Comparison of ENCODE assay signal across 10 cellular contexts in genomic region chr2:169732583-169733358, GRCh38. TPM values are rescaled to one million over a fixed set of nuclear protein-coding genes. Genes with fewer than 3 reads are reported as not detected.
DNase-seq lines count a peak whose midpoint lies in the region; ATAC-seq, FAIRE-seq and TF ChIP-seq lines count a peak whose summit lies in the region.
"Had no signal": no experiment of that assay in that cellular context is flagged by ENCODE, and none has a peak within 500 bp of the region (broad histone marks: within the 10 kb centered on the region; RNA-seq: fewer than 3 reads in every experiment).

No MANE protein-coding gene starts in this region.

- H4K20me1 ChIP-seq in GM12878 (ENCODE audit: control insufficient read depth, insufficient read depth) = no peaks in the 10 kb centered on the region

- TF ChIP-seq POLR2A in GM12878 (IDR thresholded peaks at IDR 0.05; ENCODE audit: low read depth, low read length) (no peak), upper lobe of left lung (IDR thresholded peaks at IDR 0.05) (no peak)

- DNase-seq in HL-60 (ENCODE audit: low read depth in 1 of 2, low spot score in 1 of 2) = peak in 1 of 2 experiments; percentile 49
- no peak for DNase-seq in GM12878 (ENCODE audit: low read depth, low spot score)
- no peak for DNase-seq in left lung
- DNase-seq in upper lobe of left lung = no peak
- DNase-seq in CD1c-positive myeloid dendritic cell (ENCODE audit: extremely low spot score) = no peak

- H3K27me3 ChIP-seq in ACC112 (ENCODE audit: insufficient read depth, low read length) = peaks cover 7% of the 10 kb centered on the region; the same call in 1 of the 2 replicates
- H3K27me3 ChIP-seq in HL-60 (ENCODE audit: insufficient read depth, poor library complexity, severe bottlenecking) = no peaks in the 10 kb centered on the region
- H3K27me3 ChIP-seq in GM12878 (replicated peaks in 1 of 2; ENCODE audit: control insufficient read depth in 2 of 2, insufficient read depth in 2 of 2, low read length in 1 of 2) = no peaks in the 10 kb centered on the region
- H3K27me3 ChIP-seq in left lung = peaks cover 0 to 15% of the 10 kb centered on the region in 2 donors
- no peaks in the 10 kb centered on the region for H3K27me3 ChIP-seq in upper lobe of left lung

- TF ChIP-seq RAD21 in GM12878 (IDR thresholded peaks at IDR 0.05; ENCODE audit: insufficient read depth, low read depth, low read length) = no peak

- TF ChIP-seq EP300 in GM12878 (IDR thresholded peaks at IDR 0.05; ENCODE audit: borderline replicate concordance in 1 of 2, control insufficient read depth in 1 of 2, low read depth in 2 of 2, low read length in 2 of 2) = no peak
- no peak for TF ChIP-seq EP300 in upper lobe of left lung (IDR thresholded peaks at IDR 0.05)

- no peak for FAIRE-seq in GM12878 (lab: Jason Lieb, UNC)
- FAIRE-seq: colon, GM18507 had no signal

- H3K27ac ChIP-seq in ACC112 (ENCODE audit: low read depth, low read length) (no peak overlapping the region), HL-60 (replicated peaks) (no peak overlapping the region; the same call in 1 of the 2 replicates), GM12878 (ENCODE audit: control insufficient read depth, insufficient read depth) (no peak overlapping the region), left lung (peak overlapping the region in 1 of 2 donors; percentile 1), upper lobe of left lung (peak overlapping the region; percentile 2 to 54 (median 43))

- BruUV-seq in GM12878 (replicated peaks; lab: Mats Ljungman, UMichigan) = no TSS peak

- no peaks in the 10 kb centered on the region for H3K79me2 ChIP-seq in ACC112 (ENCODE audit: control insufficient read depth, insufficient read depth, low read length, unreplicated experiment)
- H3K79me2 ChIP-seq in GM12878 (ENCODE audit: control insufficient read depth, insufficient read depth, low read length) = peaks cover 11% of the 10 kb centered on the region

- intact Hi-C loops in GM12878 (cut with micrococcal nuclease; ENCODE audit: unreplicated experiment) (loop anchor here (2.0 kb wide), 1 partner anchor 38 kb away; the partner anchor contains the start of genes CFAP210 and PHOSPHO2), left lung (cut with DNase I) (no loop called here)

- WGBS in GM12878 (ENCODE audit: insufficient coverage, insufficient replicate concordance, low lambda C conversion rate, missing lambda C conversion rate) = 56% methylated on average over 13 of the region's 13 CpGs
- WGBS in upper lobe of left lung, 2 donors = 43 to 52% methylated on average over 13 of the region's 13 CpGs

- H3K4me1 ChIP-seq in ACC112 (ENCODE audit: control insufficient read depth, insufficient read depth, low read length, unreplicated experiment) (no peaks in the 10 kb centered on the region), GM12878 (ENCODE audit: control insufficient read depth, insufficient read depth, low read length) (peaks cover 8% of the 10 kb centered on the region), left lung (peaks cover 0 to 15% of the 10 kb centered on the region in 2 donors), upper lobe of left lung (peaks cover 4 to 15% (median 8%) of the 10 kb centered on the region in 4 donors)

- H3K9ac ChIP-seq in GM12878 (ENCODE audit: control insufficient read depth, insufficient read depth, low read length) = peak overlapping the region; percentile 80; the same call in 1 of the 2 replicates

- no peak for TF ChIP-seq CTCF in HL-60 (IDR thresholded peaks at IDR 0.05; ENCODE audit: insufficient read depth, low read length)
- TF ChIP-seq CTCF in GM12878 (IDR thresholded peaks at IDR 0.05 in 2 of 3, conservative IDR thresholded peaks at IDR 0.05 in 1 of 3; ENCODE audit: control insufficient read depth in 2 of 3, extremely low read depth in 1 of 3, insufficient read depth in 1 of 3, low read depth in 3 of 3, low read length in 3 of 3) = no peak
- TF ChIP-seq CTCF in left lung (IDR thresholded peaks at IDR 0.05) = no peak
- TF ChIP-seq CTCF in upper lobe of left lung (IDR thresholded peaks at IDR 0.05) = no peak

- SMC1A ChIA-PET in GM12878 (lab: Charles Lee; ENCODE audit: uncharacterized antibody, unreplicated experiment) = interaction anchor here (1.1 to 4.1 kb wide), 5 partner anchors 10 to 38 kb away, joined by 3 to 19 read pairs (median 3); partner anchors contain the start of genes CFAP210 and PHOSPHO2

- POLR2A ChIA-PET in GM12878 (lab: Charles Lee) = interaction anchor here (1.0 to 1.3 kb wide), 2 partner anchors 10 to 36 kb away, joined by 3 to 5 read pairs; no protein-coding TSS in a partner anchor

- peak; percentile 19 for ATAC-seq in GM12878
- peak; percentile 13 for ATAC-seq in left lung
- ATAC-seq in upper lobe of left lung (ENCODE audit: low FRiP score in 2 of 2) = no peak
- no peak for ATAC-seq in GM21528 (IDR thresholded peaks at IDR 0.05; ENCODE audit: low FRiP score, unreplicated experiment)
- ATAC-seq in GM18870 (IDR thresholded peaks at IDR 0.05; ENCODE audit: unreplicated experiment) = no peak

- peak overlapping the region; percentile 56 for H3K4me2 ChIP-seq in GM12878 (ENCODE audit: control insufficient read depth, insufficient read depth)

- in situ Hi-C loops in GM12878 (cut with MboI) = no loop called here

- H3K4me3 ChIP-seq in ACC112 (ENCODE audit: low read depth, low read length) (peak overlapping the region; percentile 79), HL-60 (replicated peaks; ENCODE audit: insufficient read depth, low read length) (peak overlapping the region; percentile 78), GM12878 (peak overlapping the region; percentile 74), left lung (peak overlapping the region in 1 of 2 donors; percentile 68), upper lobe of left lung (peak overlapping the region in 3 of 4 donors; percentile 58 to 95 (median 85))

- CTCF ChIA-PET in GM12878 (lab: Yijun Ruan, JAX) = interaction anchor here (2.1 kb wide), 1 partner anchor 33 kb away, joined by 5 read pairs; no protein-coding TSS in a partner anchor

- H3K36me3 ChIP-seq in ACC112 (ENCODE audit: insufficient read depth, low read length) (no peaks in the 10 kb centered on the region), GM12878 (ENCODE audit: control insufficient read depth in 2 of 2, insufficient read depth in 2 of 2, low read length in 1 of 2) (no peaks in the 10 kb centered on the region), left lung (no peaks in the 10 kb centered on the region), upper lobe of left lung (no peaks in the 10 kb centered on the region)

- RAD21 ChIA-PET in GM12878 (lab: Charles Lee; ENCODE audit: unreplicated experiment) = interaction anchor here (0.9 to 1.3 kb wide), 3 partner anchors 12 to 165 kb away, joined by 3 read pairs; no protein-coding TSS in a partner anchor

- no peaks in the 10 kb centered on the region for H3K9me3 ChIP-seq in GM12878 (replicated peaks; ENCODE audit: control insufficient read depth, insufficient read depth, low read length)
- H3K9me3 ChIP-seq in left lung = no peaks in the 10 kb centered on the region
- no peaks in the 10 kb centered on the region for H3K9me3 ChIP-seq in upper lobe of left lung

- H2AFZ ChIP-seq in ACC112 (ENCODE audit: low read length, unreplicated experiment) (peak overlapping the region; percentile 88), GM12878 (ENCODE audit: control insufficient read depth, low read depth, low read length) (peak overlapping the region; percentile 63)

RNA-seq across cellular contexts. Expression of gene KLHL23, which starts 0.9 kb away (rescaled TPM):
- 26.8 and 29.6 TPM in 2 replicates for total RNA-seq in GM12878 (2013; cell fraction: nucleolus; rRNA removed)
- total RNA-seq in GM12878 (2014; rRNA removed) = 20.2 and 23.1 TPM in 2 replicates
- 22.7 and 24.6 TPM in 2 replicates for total RNA-seq in GM12878 (2014; rRNA removed; fragmentation: Illumina TruSeq; extraction: Trizol)
- total RNA-seq in GM12878 (2021) = 15.1 and 15.6 TPM in 2 replicates
- polyA plus RNA-seq in GM12878 (2011; ENCODE audit: low read depth) = 4.7 TPM
- polyA plus RNA-seq in GM12878 (2011; rRNA removed) = 34.8 and 43.6 TPM in 2 replicates
- 13.2 and 14.5 TPM in 2 replicates for polyA plus RNA-seq in GM12878 (2011; cell fraction: cytosol; rRNA removed)
- 11.4 and 18.1 TPM in 2 replicates for polyA plus RNA-seq in GM12878 (2011; cell fraction: nucleus; rRNA removed)
- 5.1 and 6.8 TPM in 2 replicates for polyA plus RNA-seq in GM12878 (2012)
- polyA plus RNA-seq in GM12878 (2014; fragmentation: Illumina TruSeq; extraction: Trizol) = 18.6 and 24.8 TPM in 2 replicates
- 1 to 10 TPM; 3.9 to 5.6 TPM for polyA plus RNA-seq in GM12878 (2014; fragmentation: Nextera tagmentation; extraction: Ambion mirVana)
- 16.8 and 18.6 TPM in 2 replicates for polyA plus RNA-seq in GM12878 (2014; rRNA removed)
- 1 to 10 TPM; 7.9 to 8.1 TPM for polyA plus RNA-seq in GM12878 (2016; fragmentation: Nextera tagmentation; extraction: Ambion mirVana)
- polyA minus RNA-seq in GM12878 (2011; rRNA and poly(A)+ RNA removed) = 41.1 and 75.4 TPM in 2 replicates
- 16.0 and 16.8 TPM in 2 replicates for polyA minus RNA-seq in GM12878 (2011; cell fraction: cytosol; rRNA and poly(A)+ RNA removed)
- 10.6 and 20.7 TPM in 2 replicates for polyA minus RNA-seq in GM12878 (2011; cell fraction: nucleus; rRNA and poly(A)+ RNA removed)
- 1 to 10 TPM; 9.4 to 9.5 TPM for total RNA-seq in left lung
- 10 to 100 TPM in 1 of 6 donors, 1 to 10 TPM in 5; 6.0 to 10.0 (median 7.7) TPM for total RNA-seq in upper lobe of left lung

RNA-seq across cellular contexts. Expression of gene PHOSPHO2, which starts 38.5 kb away (rescaled TPM):
- total RNA-seq in GM12878 (2013; cell fraction: nucleolus; rRNA removed) = 18.8 and 19.2 TPM in 2 replicates
- 4.1 and 4.3 TPM in 2 replicates for total RNA-seq in GM12878 (2014; rRNA removed)
- 3.6 and 3.8 TPM in 2 replicates for total RNA-seq in GM12878 (2014; rRNA removed; fragmentation: Illumina TruSeq; extraction: Trizol)
- 3.2 and 3.8 TPM in 2 replicates for total RNA-seq in GM12878 (2021)
- polyA plus RNA-seq in GM12878 (2011; ENCODE audit: low read depth) = 1.0 TPM
- 4.2 and 7.2 TPM in 2 replicates for polyA plus RNA-seq in GM12878 (2011; rRNA removed)
- 1.0 and 1.3 TPM in 2 replicates for polyA plus RNA-seq in GM12878 (2011; cell fraction: cytosol; rRNA removed)
- 2.1 and 3.1 TPM in 2 replicates for polyA plus RNA-seq in GM12878 (2011; cell fraction: nucleus; rRNA removed)
- polyA plus RNA-seq in GM12878 (2012) = 1.5 and 1.9 TPM in 2 replicates
- polyA plus RNA-seq in GM12878 (2014; fragmentation: Illumina TruSeq; extraction: Trizol) = 4.2 and 4.3 TPM in 2 replicates
- polyA plus RNA-seq in GM12878 (2014; fragmentation: Nextera tagmentation; extraction: Ambion mirVana) = 1 to 10 TPM; 2.7 to 3.0 TPM
- 3.6 and 4.3 TPM in 2 replicates for polyA plus RNA-seq in GM12878 (2014; rRNA removed)
- 1 to 10 TPM; 5.9 to 7.6 TPM for polyA plus RNA-seq in GM12878 (2016; fragmentation: Nextera tagmentation; extraction: Ambion mirVana)
- 1.1 and 1.5 TPM in 2 replicates for polyA minus RNA-seq in GM12878 (2011; rRNA and poly(A)+ RNA removed)
- polyA minus RNA-seq in GM12878 (2011; cell fraction: cytosol; rRNA and poly(A)+ RNA removed) = 2.7 TPM in 1 of 2 replicates, not detected in the other
- 5.4 and 8.5 TPM in 2 replicates for polyA minus RNA-seq in GM12878 (2011; cell fraction: nucleus; rRNA and poly(A)+ RNA removed)
- 1 to 10 TPM; 5.4 to 6.6 TPM for total RNA-seq in left lung
- 10 to 100 TPM in 2 of 6 donors, 1 to 10 TPM in 4; 3.7 to 29.3 (median 5.3) TPM for total RNA-seq in upper lobe of left lung

RNA-seq across cellular contexts. Expression of gene CFAP210, which starts 38.6 kb away (rescaled TPM):
- not detected in 2 replicates for total RNA-seq in GM12878 (2013; cell fraction: nucleolus; rRNA removed)
- total RNA-seq in GM12878 (2014; rRNA removed) (not detected in 2 replicates), GM12878 (2014; rRNA removed; fragmentation: Illumina TruSeq; extraction: Trizol) (not detected in 2 replicates), GM12878 (2021) (not detected in 2 replicates), left lung (under 1 TPM in 1 of 2 donors, not detected in 1; 0.68 TPM), upper lobe of left lung (10 to 100 TPM in 1 of 6 donors, 1 to 10 TPM in 4, not detected in 1; 1.4 to 14.7 (median 2.6) TPM)
- not detected for polyA plus RNA-seq in GM12878 (2011; ENCODE audit: low read depth)
- polyA plus RNA-seq in GM12878 (2011; rRNA removed) (not detected in 2 replicates), GM12878 (2014; fragmentation: Illumina TruSeq; extraction: Trizol) (not detected in 2 replicates), GM12878 (2014; fragmentation: Nextera tagmentation; extraction: Ambion mirVana) (not detected), GM12878 (2014; rRNA removed) (not detected in 2 replicates), GM12878 (2016; fragmentation: Nextera tagmentation; extraction: Ambion mirVana) (not detected)
- polyA plus RNA-seq in GM12878 (2011; cell fraction: cytosol; rRNA removed) = not detected in 2 replicates
- not detected in 2 replicates for polyA plus RNA-seq in GM12878 (2011; cell fraction: nucleus; rRNA removed)
- polyA plus RNA-seq in GM12878 (2012) = not detected in 2 replicates
- polyA minus RNA-seq in GM12878 (2011; rRNA and poly(A)+ RNA removed) = not detected in 2 replicates
- not detected in 2 replicates for polyA minus RNA-seq in GM12878 (2011; cell fraction: cytosol; rRNA and poly(A)+ RNA removed)
- polyA minus RNA-seq in GM12878 (2011; cell fraction: nucleus; rRNA and poly(A)+ RNA removed) = not detected in 2 replicates

Comparison
In these comparisons a context has a peak if more than half of its experiments do, and no peak if none do; other contexts are left out.
1. H3K27ac ChIP-seq: peak in upper lobe of left lung (4 of 4); none in ACC112 (single experiment), HL-60 (single experiment) and GM12878 (single experiment).
2. ATAC-seq: peak in GM12878 (single experiment) and left lung (single experiment); none in upper lobe of left lung (0 of 2), GM21528 (single experiment) and GM18870 (single experiment).